ENCODE assay signal across 13 cellular contexts in genomic region chr6:149474108-149474935, GRCh38. TPM values are rescaled to one million over a fixed set of nuclear protein-coding genes. Genes with fewer than 3 reads are reported as not detected.
DNase-seq lines count a peak whose midpoint lies in the region; ATAC-seq and TF ChIP-seq lines count a peak whose summit lies in the region.
"Had no signal": no experiment of that assay in that cellular context is flagged by ENCODE, and none has a peak within 500 bp of the region (broad histone marks: within the 10 kb centered on the region; RNA-seq: fewer than 3 reads in every experiment).

No MANE protein-coding gene starts in this region.

- ATAC-seq in GM21381 (IDR thresholded peaks at IDR 0.05; ENCODE audit: unreplicated experiment) = peak; percentile 39
- peak; percentile 50 for ATAC-seq in mucosa of descending colon

- peaks cover 45 to 70% (median 59%) of the 10 kb centered on the region in 3 donors for H3K4me1 Mint-ChIP-seq in IgD-negative memory B cell

- TF ChIP-seq CTCF in GM12865 (IDR thresholded peaks at IDR 0.05; ENCODE audit: insufficient read depth, low read depth, low read length, missing control alignments) (no peak), mucosa of descending colon (IDR thresholded peaks at IDR 0.05) (no peak)

- H3K9me3 Mint-ChIP-seq in IgD-negative memory B cell = no peaks in the 10 kb centered on the region
- H3K9me3 Mint-ChIP-seq: brain had no signal

- no peaks in the 10 kb centered on the region for H3K36me3 ChIP-seq in mucosa of descending colon (ENCODE audit: low read depth)
- H3K36me3 ChIP-seq: lower lobe of right lung had no signal

- intact Hi-C loops in mucosa of descending colon (cut with DNase I, micrococcal nuclease) = no loop called here

- H3K4me3 ChIP-seq in GM12865 (ENCODE audit: low read depth, low read length) (no peak overlapping the region; the same call in none of the 2 replicates), mucosa of descending colon (no peak overlapping the region)
- H3K4me3 ChIP-seq: lower lobe of right lung, PC-9 had no signal

- no peaks in the 10 kb centered on the region for H3K9me3 ChIP-seq in mucosa of descending colon
- H3K9me3 ChIP-seq: lower lobe of right lung had no signal

- H3K27me3 Mint-ChIP-seq in IgD-negative memory B cell = peaks cover 2% of the 10 kb centered on the region

- H3K4me1 ChIP-seq in mucosa of descending colon (ENCODE audit: low read depth) = peaks cover 26% of the 10 kb centered on the region

- peak overlapping the region; percentile 81 to 94 (median 92) for H3K4me3 Mint-ChIP-seq in IgD-negative memory B cell
- H3K4me3 Mint-ChIP-seq: brain had no signal

- DNase-seq in GM12865 (ENCODE audit: low read depth) (peak; percentile 60), mucosa of descending colon (peak in 2 of 3 donors; percentile 62 to 66), DMS79 treated with DMSO at 0.1 percent for 48 hours (lab: John Stamatoyannopoulos, UW) (no peak), NCI-H69 (lab: John Stamatoyannopoulos, UW) (no peak), NOMO-1 treated with DMSO at 0.1 percent for 48 hours (lab: John Stamatoyannopoulos, UW; ENCODE audit: unreplicated experiment) (no peak)
- DNase-seq: lower lobe of right lung, NCI-H2171 treated with DMSO at 0.1 percent for 48 hours, nucleus accumbens, PC-9 had no signal

- peaks cover 15% of the 10 kb centered on the region for H3K36me3 Mint-ChIP-seq in IgD-negative memory B cell
- H3K36me3 Mint-ChIP-seq: brain had no signal

- peak overlapping the region; percentile 96 to 98 (median 97) for H3K27ac Mint-ChIP-seq in IgD-negative memory B cell
- H3K27ac Mint-ChIP-seq: brain had no signal

RNA-seq across cellular contexts. Expression of gene ZC3H12D, which starts 10.5 kb away (rescaled TPM):
- polyA plus RNA-seq in IgD-negative memory B cell = 8.2 TPM
- total RNA-seq in mucosa of descending colon = 1 to 10 TPM; 5.2 to 9.1 (median 8.9) TPM
- total RNA-seq: LHCN-M2, PC-9 had no signal

Comparison
In these comparisons a context has a peak if more than half of its experiments do, and no peak if none do; other contexts are left out.
1. DNase-seq: peak in GM12865 (single experiment) and mucosa of descending colon (2 of 3); none in DMS79 treated with DMSO at 0.1 percent for 48 hours (single experiment), NCI-H69 (single experiment) and NOMO-1 treated with DMSO at 0.1 percent for 48 hours (single experiment).